16 cellular contexts compared by ENCODE assay signal in genomic region chr5:149015561-149015960, GRCh38. TPM values are rescaled to one million over a fixed set of nuclear protein-coding genes. Genes with fewer than 3 reads are reported as not detected.
DNase-seq lines count a peak whose midpoint lies in the region; ATAC-seq, FAIRE-seq and TF ChIP-seq lines count a peak whose summit lies in the region.
"Had no signal": no experiment of that assay in that cellular context is flagged by ENCODE, and none has a peak within 500 bp of the region (broad histone marks: within the 10 kb centered on the region; RNA-seq: fewer than 3 reads in every experiment).

No MANE protein-coding gene starts in this region.

- FAIRE-seq in endothelial cell of umbilical vein (lab: Jason Lieb, UNC): no peak
- FAIRE-seq: D721Med, H54 had no signal

- TF ChIP-seq CTCF in 22Rv1 (IDR thresholded peaks at IDR 0.05): no peak
- TF ChIP-seq CTCF in endothelial cell of umbilical vein (IDR thresholded peaks at IDR 0.05; ENCODE audit: extremely low read depth in 1 of 2, insufficient read depth in 1 of 2, low read depth in 1 of 2, low read length in 2 of 2): no peak
- TF ChIP-seq CTCF in nephron progenitor cell (IDR thresholded peaks at IDR 0.05): no peak

- POLR2A ChIA-PET in endothelial cell of umbilical vein (lab: Charles Lee): no interaction called here

- BruUV-seq in endothelial cell of umbilical vein (replicated peaks; lab: Mats Ljungman, UMichigan): no TSS peak

- H3K4me2 ChIP-seq in endothelial cell of umbilical vein (ENCODE audit: insufficient read depth, low read length): no peak overlapping the region

- no peak for TF ChIP-seq POLR2A in endothelial cell of umbilical vein (IDR thresholded peaks at IDR 0.05; ENCODE audit: low read depth, low read length)

- no peaks in the 10 kb centered on the region for H3K36me3 Mint-ChIP-seq in nephron progenitor cell (ENCODE audit: low read depth)
- H3K36me3 Mint-ChIP-seq: CD4-positive, CD25-positive, alpha-beta regulatory T cell had no signal

- H3K9me3 Mint-ChIP-seq in nephron progenitor cell: no peaks in the 10 kb centered on the region

- H3K27ac ChIP-seq in 22Rv1 (peak overlapping the region; percentile 34; the same call in 1 of the 2 replicates), endothelial cell of umbilical vein (ENCODE audit: insufficient read depth, low read depth, low read length) (no peak overlapping the region)

- no peaks in the 10 kb centered on the region for H3K27me3 ChIP-seq in endothelial cell of umbilical vein (ENCODE audit: control insufficient read depth in 2 of 2, insufficient read depth in 2 of 2, low read length in 2 of 2)

- peak overlapping the region; percentile 31 for H3K27ac Mint-ChIP-seq in nephron progenitor cell
- H3K27ac Mint-ChIP-seq: CD4-positive, CD25-positive, alpha-beta regulatory T cell had no signal

- H4K20me1 ChIP-seq in endothelial cell of umbilical vein (replicated peaks; ENCODE audit: control insufficient read depth, extremely low read depth, insufficient read depth, low read length): no peaks in the 10 kb centered on the region

- dilution Hi-C loops in endothelial cell of umbilical vein (cut with MboI; ENCODE audit: extremely low pct_ligation_motif_present, low sequenced_read_pairs): no loop called here

- H3K4me3 Mint-ChIP-seq in nephron progenitor cell: no peak overlapping the region
- H3K4me3 Mint-ChIP-seq: CD4-positive, CD25-positive, alpha-beta regulatory T cell had no signal

- no peaks in the 10 kb centered on the region for H3K36me3 ChIP-seq in endothelial cell of umbilical vein (ENCODE audit: control insufficient read depth in 2 of 2, extremely low read depth in 1 of 2, insufficient read depth in 2 of 2, low read length in 2 of 2)

- H3K4me1 ChIP-seq in endothelial cell of umbilical vein (ENCODE audit: control insufficient read depth, extremely low read depth, insufficient read depth, low read length): peaks cover 7% of the 10 kb centered on the region

- intact Hi-C loops in endothelial cell of umbilical vein (cut with micrococcal nuclease): no loop called here

- no peak overlapping the region for H3K9ac ChIP-seq in endothelial cell of umbilical vein (replicated peaks; ENCODE audit: extremely low read depth, insufficient read depth, low read length)

- H3K79me2 ChIP-seq in endothelial cell of umbilical vein (ENCODE audit: control insufficient read depth, insufficient read depth, low read length): no peaks in the 10 kb centered on the region

- peak overlapping the region; percentile 1 for H2AFZ ChIP-seq in endothelial cell of umbilical vein (ENCODE audit: low read depth, low read length)

- H3K9me3 ChIP-seq in endothelial cell of umbilical vein (replicated peaks; ENCODE audit: control insufficient read depth, insufficient read depth, low read length): no peaks in the 10 kb centered on the region

- DNase-seq in M059J (ENCODE audit: low read depth) (peak; percentile 55), endothelial cell of umbilical vein (ENCODE audit: low read depth, low spot score) (peak; percentile 43), nephron progenitor cell (no peak), superior temporal gyrus (ENCODE audit: extremely low spot score) (no peak)
- DNase-seq: 8988T; CD4-positive, CD25-positive, alpha-beta regulatory T cell; Karpas-422; NCI-H2029; NCI-H524 treated with DMSO at 0.1 percent for 48 hours; NCI-H774 had no signal

- ATAC-seq in HG03378 (IDR thresholded peaks at IDR 0.05; ENCODE audit: unreplicated experiment) (no peak), HG02759 (IDR thresholded peaks at IDR 0.05; ENCODE audit: unreplicated experiment) (no peak)

- CTCF ChIA-PET in endothelial cell of umbilical vein (lab: Charles Lee): interaction anchor here (2.6 kb wide), 1 partner anchor 99 kb away, joined by 8 read pairs; no protein-coding TSS in a partner anchor

- no peaks in the 10 kb centered on the region for H3K27me3 Mint-ChIP-seq in nephron progenitor cell (ENCODE audit: low read depth, poor library complexity)

- no peak overlapping the region for H3K4me3 ChIP-seq in endothelial cell of umbilical vein (replicated peaks in 1 of 3; ENCODE audit: insufficient read depth in 1 of 3, low read depth in 1 of 3, low read length in 3 of 3)

- H3K9me1 ChIP-seq in endothelial cell of umbilical vein (replicated peaks; ENCODE audit: control insufficient read depth, extremely low read depth, insufficient read depth, low read length): no peaks in the 10 kb centered on the region

- peaks cover 36% of the 10 kb centered on the region for H3K4me1 Mint-ChIP-seq in nephron progenitor cell
- H3K4me1 Mint-ChIP-seq: CD4-positive, CD25-positive, alpha-beta regulatory T cell had no signal

TF ChIP-seq in endothelial cell of umbilical vein, 7 proteins besides CTCF, POLR2A, EP300 and RAD21:
- TF ChIP-seq POLR2AphosphoS5 (IDR thresholded peaks at IDR 0.05; ENCODE audit: insufficient read depth, low read depth, low read length) (no peak), GATA2 (IDR thresholded peaks at IDR 0.05; ENCODE audit: insufficient read depth, insufficient read length, low read depth, low read length) (peak; percentile 60), FOS (IDR thresholded peaks at IDR 0.05; ENCODE audit: borderline replicate concordance, insufficient read depth, low read length) (peak; percentile 58), EZH2 (IDR thresholded peaks at IDR 0.05; ENCODE audit: borderline replicate concordance, low read depth, low read length, severe bottlenecking) (no peak), MYC (IDR thresholded peaks at IDR 0.05; ENCODE audit: low read depth, low read length) (no peak), JUN (IDR thresholded peaks at IDR 0.05; ENCODE audit: borderline replicate concordance, insufficient read depth, insufficient read length, low read depth) (no peak), MAX (IDR thresholded peaks at IDR 0.05; ENCODE audit: insufficient read depth, insufficient read length) (no peak)

RNA-seq across cellular contexts. Expression of gene SH3TC2, which starts 47.3 kb away (rescaled TPM):
- total RNA-seq in M059J (2014; rRNA removed; shearing (Covaris generic)): 2.4 and 7.2 TPM in 2 replicates
- 3.3 and 4.3 TPM in 2 replicates for total RNA-seq in endothelial cell of umbilical vein
- 0.81 and 0.91 TPM in 2 replicates for polyA plus RNA-seq in endothelial cell of umbilical vein
- polyA plus RNA-seq in endothelial cell of umbilical vein (2011; cell fraction: cytosol; rRNA removed): 0.80 and 0.86 TPM in 2 replicates
- polyA plus RNA-seq in endothelial cell of umbilical vein (2011; cell fraction: nucleus; rRNA removed): 3.6 and 4.3 TPM in 2 replicates
- polyA plus RNA-seq in endothelial cell of umbilical vein (2012): 0.38 and 0.75 TPM in 2 replicates
- polyA minus RNA-seq in endothelial cell of umbilical vein: 2.9 and 3.1 TPM in 2 replicates
- 1.5 TPM for polyA minus RNA-seq in endothelial cell of umbilical vein (2011; cell fraction: cytosol; rRNA and poly(A)+ RNA removed)
- polyA minus RNA-seq in endothelial cell of umbilical vein (2011; cell fraction: nucleus; rRNA and poly(A)+ RNA removed): 2.5 and 4.5 TPM in 2 replicates
- total RNA-seq: G401 had no signal
- polyA plus RNA-seq: CD4-positive, CD25-positive, alpha-beta regulatory T cell had no signal

Comparison
In these comparisons a context has a peak if more than half of its experiments do, and no peak if none do; other contexts are left out.
1. DNase-seq: peak in M059J (single experiment) and endothelial cell of umbilical vein (single experiment); none in nephron progenitor cell (single experiment) and superior temporal gyrus (single experiment).